Comparison of ENCODE assay signal across 28 cellular contexts in genomic region chr9:120376101-120376500, GRCh38.
"Had no signal": no experiment of that assay in that cellular context is flagged by ENCODE, and none has a peak within 500 bp of the region (broad histone marks: within the 10 kb centered on the region; RNA-seq: fewer than 3 reads in every experiment).

No MANE protein-coding gene starts in this region.

- H3K27ac ChIP-seq: brain microvascular endothelial cell, esophagus muscularis mucosa, foreskin keratinocyte, gastrocnemius medialis, WERI-Rb-1 had no signal

- H3K4me1 ChIP-seq: esophagus muscularis mucosa, foreskin keratinocyte, gastrocnemius medialis had no signal

- ATAC-seq: activated CD4-positive, CD25-positive, alpha-beta regulatory T cell treated with anti-CD3 and anti-CD28 coated beads, Interleukin-2, amount 50 U/mL, for 24 hours; activated CD8-positive, alpha-beta T cell treated with anti-CD3 and anti-CD28 coated beads for 36 hours; activated T-cell treated with anti-CD3 and anti-CD28 coated beads, Interleukin-2, amount 50 U/mL, for 4 hours; activated T-helper 17 cell treated with anti-CD3 and anti-CD28 coated beads, Interleukin-2, amount 50 U/mL, for 72 hours; effector memory CD8-positive, alpha-beta T cell; foreskin keratinocyte; gastrocnemius medialis; T-helper 17 cell had no signal

- H3K4me3 ChIP-seq: esophagus muscularis mucosa, gastrocnemius medialis had no signal

- H3K9me3 ChIP-seq: gastrocnemius medialis had no signal

- H3K36me3 ChIP-seq: brain microvascular endothelial cell, esophagus muscularis mucosa, gastrocnemius medialis, WERI-Rb-1 had no signal

- H3K27me3 ChIP-seq: brain microvascular endothelial cell, esophagus muscularis mucosa, foreskin keratinocyte, gastrocnemius medialis had no signal

- DNase-seq: activated B cell treated with CpG ODN at 0.5 μM for 24 hours; activated CD4-positive, alpha-beta T cell treated with anti-CD3 and anti-CD28 coated beads for 48 hours; activated CD4-positive, alpha-beta T cell treated with anti-CD3 and anti-CD28 coated beads, Interleukin-2, amount 50 U/mL, for 1 hour; activated CD4-positive, alpha-beta T cell treated with anti-CD3 and anti-CD28 coated beads, Interleukin-2, amount 50 U/mL, for 48 hours; activated CD8-positive, alpha-beta memory T cell treated with anti-CD3 and anti-CD28 coated beads for 24 hours; activated CD8-positive, alpha-beta T cell treated with anti-CD3 and anti-CD28 coated beads for 36 hours; activated effector memory CD4-positive, alpha-beta T cell treated with Interleukin-2 at 50 U/mL for 16 hours; activated gamma-delta T cell treated with Interleukin-2 at 50 U/mL for 16 hours; activated naive CD4-positive, alpha-beta T cell treated with anti-CD3 and anti-CD28 coated beads, Interleukin-2, amount 50 U/mL, for 16 hours; activated naive CD4-positive, alpha-beta T cell treated with Interleukin-2 at 50 U/mL for 16 hours; activated T-cell treated with anti-CD3 and anti-CD28 coated beads, Interleukin-2, amount 50 U/mL, for 4 hours; amniotic stem cell; anterior cingulate cortex; brain microvascular endothelial cell; caudate nucleus; effector CD4-positive, alpha-beta T cell; effector memory CD8-positive, alpha-beta T cell; erythroblast; foreskin keratinocyte; gastrocnemius medialis; glutamatergic neuron; T-helper 1 cell; T-helper 17 cell; T1000; WERI-Rb-1 had no signal
